In genomic region chr3:168052517-168052916, GRCh38 we compare ENCODE assay signal across 18 cellular contexts. TPM values are rescaled to one million over a fixed set of nuclear protein-coding genes. Genes with fewer than 3 reads are reported as not detected.
DNase-seq lines count a peak whose midpoint lies in the region; ATAC-seq and TF ChIP-seq lines count a peak whose summit lies in the region.
"Had no signal": no experiment of that assay in that cellular context is flagged by ENCODE, and none has a peak within 500 bp of the region (broad histone marks: within the 10 kb centered on the region; RNA-seq: fewer than 3 reads in every experiment).

No MANE protein-coding gene starts in this region.

- no peaks in the 10 kb centered on the region for H3K27me3 ChIP-seq in left ventricle myocardium inferior (ENCODE audit: low read depth)
- H3K27me3 ChIP-seq in mesenchymal stem cell (ENCODE audit: control insufficient read depth in 1 of 2, insufficient read depth in 1 of 2, low read length in 2 of 2): no peaks in the 10 kb centered on the region
- H3K27me3 ChIP-seq: SJCRH30 had no signal

- H3K4me1 ChIP-seq in left ventricle myocardium inferior (peaks cover 57% of the 10 kb centered on the region), mesenchymal stem cell (ENCODE audit: control insufficient read depth, insufficient read depth, low read depth, low read length) (no peaks in the 10 kb centered on the region)
- H3K4me1 ChIP-seq: SJCRH30 had no signal

- peak overlapping the region; percentile 22 for H3K9ac ChIP-seq in mesenchymal stem cell (ENCODE audit: low read length)

- H3K4me3 ChIP-seq in left ventricle myocardium inferior (peak overlapping the region; percentile 53), mesenchymal stem cell (ENCODE audit: insufficient read depth in 1 of 2, low read depth in 1 of 2, low read length in 2 of 2) (no peak overlapping the region)
- H3K4me3 ChIP-seq: SJCRH30 had no signal

- no peak overlapping the region for H2BK15ac ChIP-seq in mesenchymal stem cell (ENCODE audit: low read depth, poor library complexity, severe bottlenecking)

- H3K9me3 ChIP-seq in left ventricle myocardium inferior (replicated peaks) (peaks cover 5% of the 10 kb centered on the region), mesenchymal stem cell (ENCODE audit: control insufficient read depth, low read length) (no peaks in the 10 kb centered on the region)
- H3K9me3 ChIP-seq: SJCRH30 had no signal

- no peak overlapping the region for H2BK12ac ChIP-seq in mesenchymal stem cell (ENCODE audit: low read length in 2 of 2)

- intact Hi-C loops in left ventricle myocardium inferior (cut with micrococcal nuclease) (no loop called here), cardiac septum (cut with DNase I) (no loop called here)

- no peak overlapping the region for H4K91ac ChIP-seq in mesenchymal stem cell (ENCODE audit: low read length)

- H3K18ac ChIP-seq in mesenchymal stem cell (ENCODE audit: low read depth in 1 of 2, low read length in 2 of 2): no peak overlapping the region

- no peak overlapping the region for H3K4ac ChIP-seq in mesenchymal stem cell (ENCODE audit: low read depth in 1 of 2, low read length in 2 of 2)

- TF ChIP-seq CTCF in left ventricle myocardium inferior (IDR thresholded peaks at IDR 0.05; ENCODE audit: borderline replicate concordance) (no peak), VCaP (conservative IDR thresholded peaks at IDR 0.05) (no peak)

- H2BK5ac ChIP-seq in mesenchymal stem cell (ENCODE audit: low read depth, low read length, poor library complexity, severe bottlenecking): no peak overlapping the region

- no peak overlapping the region for H4K8ac ChIP-seq in mesenchymal stem cell (ENCODE audit: low read length)

- H3K14ac ChIP-seq in mesenchymal stem cell (ENCODE audit: low read length in 2 of 2): no peak overlapping the region

- H2AFZ ChIP-seq in mesenchymal stem cell (ENCODE audit: low read depth, low read length): no peak overlapping the region

- WGBS in mesenchymal stem cell: 100% methylated on average over 1 of the region's 2 CpGs

- H3K36me3 ChIP-seq in left ventricle myocardium inferior (no peaks in the 10 kb centered on the region), mesenchymal stem cell (ENCODE audit: control insufficient read depth in 1 of 2, insufficient read depth in 2 of 2, low read depth in 1 of 2, low read length in 2 of 2) (no peaks in the 10 kb centered on the region)
- H3K36me3 ChIP-seq: SJCRH30 had no signal

- DNase-seq in left ventricle myocardium inferior (no peak), cardiac septum (ENCODE audit: low spot score) (no peak), mesenchymal stem cell (no peak)
- DNase-seq in activated effector memory CD4-positive, alpha-beta T cell treated with anti-CD3 and anti-CD28 coated beads, Interleukin-2, amount 50 U/mL, for 16 hours: no peak
- DNase-seq: ACHN; C1 segment of cervical spinal cord; CD8-positive, alpha-beta memory T cell; DMS53; EL; IMR-90; NCI-H187; NCI-H2107; RPMI8226; SJCRH30 had no signal

- peaks cover 32% of the 10 kb centered on the region for H3K79me1 ChIP-seq in mesenchymal stem cell (replicated peaks; ENCODE audit: low read length, poor library complexity, severe bottlenecking)

- H3K27ac ChIP-seq in left ventricle myocardium inferior (replicated peaks) (peak overlapping the region; percentile 71), VCaP (0 out of 2 replicates have a peak overlapping the region, but pooled peaks have one; percentile 1), mesenchymal stem cell (ENCODE audit: low read length, poor library complexity, severe bottlenecking) (no peak overlapping the region)
- H3K27ac ChIP-seq: HL-60, SJCRH30 had no signal

- no peak for ATAC-seq in GM18519 (IDR thresholded peaks at IDR 0.05; ENCODE audit: low FRiP score, unreplicated experiment)
- ATAC-seq in HG03378 (IDR thresholded peaks at IDR 0.05; ENCODE audit: unreplicated experiment): no peak

- no peak overlapping the region for H3K4me2 ChIP-seq in mesenchymal stem cell (ENCODE audit: low read length, poor library complexity, severe bottlenecking)

- no peak overlapping the region for H2AK5ac ChIP-seq in mesenchymal stem cell (ENCODE audit: low read length, severe bottlenecking)

- H2BK120ac ChIP-seq in mesenchymal stem cell (ENCODE audit: low read depth, low read length): no peak overlapping the region

- H3K23ac ChIP-seq in mesenchymal stem cell (ENCODE audit: low read length in 2 of 2): no peak overlapping the region

RNA-seq across cellular contexts. Expression of gene GOLIM4, which starts 43.2 kb away (rescaled TPM):
- total RNA-seq in left ventricle myocardium inferior (74.8 TPM), cardiac septum (88.8 TPM)
- 62.8 TPM for polyA plus RNA-seq in mesenchymal stem cell (2013, experiment 1 of 2)
- polyA plus RNA-seq in mesenchymal stem cell (2013, experiment 2 of 2): 61.7 TPM
